30 cellular contexts compared by ENCODE assay signal in genomic region chr7:137458399-137458798, GRCh38.
"Had no signal": no experiment of that assay in that cellular context is flagged by ENCODE, and none has a peak within 500 bp of the region (broad histone marks: within the 10 kb centered on the region; RNA-seq: fewer than 3 reads in every experiment).

No MANE protein-coding gene starts in this region.

- H3K4me1 Mint-ChIP-seq: immature natural killer cell, naive B cell had no signal

- H3K9me3 ChIP-seq: esophagus squamous epithelium, mucosa of descending colon, neutrophil, pancreas, right lobe of liver, thoracic aorta, tibial nerve, upper lobe of left lung had no signal

- H3K36me3 ChIP-seq: esophagus squamous epithelium, neutrophil, pancreas, right lobe of liver, thoracic aorta, tibial nerve, upper lobe of left lung had no signal

- DNase-seq: dermis blood vessel endothelial cell; effector memory CD4-positive, alpha-beta T cell; erythroblast; esophagus squamous epithelium; hypothalamus; immature natural killer cell; islet precursor cell; mesenchymal stem cell; mucosa of descending colon; naive B cell; pancreas; right lobe of liver; small intestine; stimulated activated CD4-positive, alpha-beta T cell treated with anti-CD3 and anti-CD28 coated beads, Interleukin-15, amount 100 ng/mL, for 24 hours; stimulated activated CD4-positive, alpha-beta T cell treated with anti-CD3 and anti-CD28 coated beads, Interleukin-2, amount 100 ng/mL, for 48 hours; stimulated activated naive B cell treated with anti-CD40 and anti-IgM and Interleukin-4, amounts not matched to agents 10 μg/mL and 1 μg/mL and 100 μg/mL, for 72 hours; upper lobe of left lung had no signal

- H3K27me3 Mint-ChIP-seq: natural killer cell treated with Interleukin-12 subunit alpha and Interleukin-12 subunit beta and Interleukin-15 and Interleukin-18, amount 100 ng/mL, for 72 hours had no signal

- ATAC-seq: left lobe of liver; mucosa of descending colon; natural killer cell treated with Interleukin-12 subunit alpha and Interleukin-12 subunit beta and Interleukin-15 and Interleukin-18, amount 100 ng/mL, for 72 hours; pancreas; right lobe of liver; stimulated activated naive B cell treated with anti-CD40 and anti-IgM and Interleukin-4, amounts not matched to agents 10 μg/mL and 1 μg/mL and 100 μg/mL, for 72 hours had no signal

- H3K4me3 ChIP-seq: coronary artery, esophagus squamous epithelium, lung, mucosa of descending colon, pancreas, right lobe of liver, thoracic aorta, tibial nerve, upper lobe of left lung had no signal

- H3K9me3 Mint-ChIP-seq: mesothelial cell of epicardium; natural killer cell treated with Interleukin-12 subunit alpha and Interleukin-12 subunit beta and Interleukin-15 and Interleukin-18, amount 100 ng/mL, for 72 hours; stimulated activated naive B cell treated with anti-CD40 and anti-IgM and Interleukin-4, amounts not matched to agents 10 μg/mL and 1 μg/mL and 100 μg/mL, for 72 hours; stimulated activated naive CD8-positive, alpha-beta T cell treated with anti-CD3 and anti-CD28 coated beads, Interleukin-15, Interleukin-2, amounts not matched to agents 100 ng/mL and 50 ng/mL, for 24 hours had no signal

- H3K4me1 ChIP-seq: pancreas, right lobe of liver had no signal

- H3K27me3 ChIP-seq: esophagus squamous epithelium, neutrophil, right lobe of liver, tibial nerve, upper lobe of left lung had no signal

- H3K27ac Mint-ChIP-seq: immature natural killer cell; mesothelial cell of epicardium; naive B cell; natural killer cell treated with Interleukin-12 subunit alpha and Interleukin-12 subunit beta and Interleukin-15 and Interleukin-18, amount 100 ng/mL, for 72 hours; stimulated activated naive B cell treated with anti-CD40 and anti-IgM and Interleukin-4, amounts not matched to agents 10 μg/mL and 1 μg/mL and 100 μg/mL, for 72 hours; stimulated activated naive CD8-positive, alpha-beta T cell treated with anti-CD3 and anti-CD28 coated beads, Interleukin-15, Interleukin-2, amounts not matched to agents 100 ng/mL and 50 ng/mL, for 24 hours had no signal

- H3K27ac ChIP-seq: coronary artery, esophagus squamous epithelium, neutrophil, pancreas, right lobe of liver, thoracic aorta, tibial nerve, upper lobe of left lung had no signal

- FAIRE-seq: endothelial cell of umbilical vein, frontal cortex, pancreas, small intestine, urothelium cell line had no signal

- H3K36me3 Mint-ChIP-seq: immature natural killer cell; mesothelial cell of epicardium; naive B cell; natural killer cell treated with Interleukin-12 subunit alpha and Interleukin-12 subunit beta and Interleukin-15 and Interleukin-18, amount 100 ng/mL, for 72 hours; stimulated activated naive B cell treated with anti-CD40 and anti-IgM and Interleukin-4, amounts not matched to agents 10 μg/mL and 1 μg/mL and 100 μg/mL, for 72 hours had no signal

- H3K4me3 Mint-ChIP-seq: immature natural killer cell; mesothelial cell of epicardium; naive B cell; natural killer cell treated with Interleukin-12 subunit alpha and Interleukin-12 subunit beta and Interleukin-15 and Interleukin-18, amount 100 ng/mL, for 72 hours; neural crest cell; stimulated activated naive B cell treated with anti-CD40 and anti-IgM and Interleukin-4, amounts not matched to agents 10 μg/mL and 1 μg/mL and 100 μg/mL, for 72 hours; stimulated activated naive CD8-positive, alpha-beta T cell treated with anti-CD3 and anti-CD28 coated beads, Interleukin-15, Interleukin-2, amounts not matched to agents 100 ng/mL and 50 ng/mL, for 24 hours had no signal
